17 cellular contexts compared by ENCODE assay signal in the genomic region with DNA sequence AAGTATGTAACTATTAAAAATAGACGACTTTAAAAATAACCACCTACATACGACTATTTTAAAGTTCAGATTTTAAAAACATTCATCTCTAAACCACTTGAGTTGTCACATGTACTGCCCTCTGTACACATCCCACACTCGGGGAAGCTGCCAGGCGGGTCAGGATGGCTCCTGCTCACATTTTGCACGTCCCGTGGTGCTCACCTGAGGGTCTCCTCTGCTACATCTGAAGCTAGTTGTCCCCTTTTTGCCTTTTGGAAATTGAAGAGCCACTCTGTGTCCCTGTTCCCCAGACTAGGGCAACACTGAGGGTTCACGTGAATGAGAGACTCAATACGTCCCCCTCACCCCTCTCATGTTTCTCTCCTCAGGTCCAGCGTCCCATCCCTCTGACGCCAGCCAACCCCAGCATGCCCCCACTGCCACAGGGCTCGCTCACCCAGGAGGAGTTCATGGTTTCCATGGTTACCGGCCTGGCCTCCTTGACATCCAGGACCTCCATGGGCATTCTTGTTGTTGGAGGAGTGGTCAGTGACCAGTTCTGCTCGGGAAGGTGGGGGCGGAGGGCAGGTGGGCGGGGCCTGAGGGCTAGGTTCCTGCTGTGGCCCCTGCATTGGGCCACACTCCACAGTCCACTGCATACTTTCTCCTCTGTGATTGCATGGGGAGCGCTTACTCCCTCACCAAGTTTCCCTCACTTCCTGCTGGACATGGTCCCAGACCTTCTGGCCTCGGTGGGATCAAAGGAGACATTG. TPM values are rescaled to one million over a fixed set of nuclear protein-coding genes. Genes with fewer than 3 reads are reported as not detected.
"Had no signal": no experiment of that assay in that cellular context is flagged by ENCODE, and none has a peak within 500 bp of the region (broad histone marks: within the 10 kb centered on the region; RNA-seq: fewer than 3 reads in every experiment).

No MANE protein-coding gene starts in this region.

- H3K4me1 Mint-ChIP-seq: brain had no signal

- ATAC-seq: activated T-cell treated with anti-CD3 and anti-CD28 coated beads, Interleukin-2, amount 50 U/mL, for 4 hours; naive thymus-derived CD4-positive, alpha-beta T cell had no signal

- H3K27ac ChIP-seq: prostate gland, sigmoid colon, tibial nerve had no signal

- DNase-seq: activated CD4-positive, alpha-beta T cell treated with anti-CD3 and anti-CD28 coated beads, Interleukin-2, amount 50 U/mL, for 4 hours; activated CD4-positive, CD25-positive, alpha-beta regulatory T cell treated with anti-CD3 and anti-CD28 coated beads, Interleukin-2, amount 50 U/mL, for 72 hours; activated gamma-delta T cell; activated T-cell treated with anti-CD3 and anti-CD28 coated beads, Interleukin-2, amount 50 U/mL, for 4 hours; amygdala; dermis blood vessel endothelial cell; naive thymus-derived CD4-positive, alpha-beta T cell; occipital lobe; sigmoid colon; stimulated activated CD4-positive, alpha-beta T cell treated with anti-CD3 and anti-CD28 coated beads, Interleukin-4, amount 100 ng/mL, for 4 hours; SW 1271 had no signal

- H3K27ac Mint-ChIP-seq: brain; T-helper 2 cell treated with Interferon-gamma antibody and Interleukin-4, amounts not matched to agents 5 μg/mL and 100 μg/mL, for 36 hours had no signal

- H3K4me1 ChIP-seq: prostate gland, sigmoid colon, tibial nerve had no signal

- H3K4me3 Mint-ChIP-seq: activated naive CD8-positive, alpha-beta T cell; activated T-cell treated with anti-CD3 and anti-CD28 coated beads, Interleukin-2, amount 50 U/mL, for 4 hours; brain; naive thymus-derived CD4-positive, alpha-beta T cell; T-helper 2 cell treated with Interferon-gamma antibody and Interleukin-4, amounts not matched to agents 5 μg/mL and 100 μg/mL, for 36 hours had no signal

- H3K9me3 ChIP-seq: prostate gland, sigmoid colon, tibial nerve had no signal

- H3K4me3 ChIP-seq: prostate gland, sigmoid colon, tibial nerve had no signal

- H3K9me3 Mint-ChIP-seq: activated T-cell treated with anti-CD3 and anti-CD28 coated beads, Interleukin-2, amount 50 U/mL, for 4 hours; naive thymus-derived CD4-positive, alpha-beta T cell; T-helper 2 cell treated with Interferon-gamma antibody and Interleukin-4, amounts not matched to agents 5 μg/mL and 100 μg/mL, for 36 hours had no signal

- H3K27me3 ChIP-seq: sigmoid colon, tibial nerve had no signal

- H3K27me3 Mint-ChIP-seq: activated naive CD8-positive, alpha-beta T cell; brain; naive thymus-derived CD4-positive, alpha-beta T cell had no signal

RNA-seq across cellular contexts. Expression of gene TNFRSF8, which starts 56.8 kb away (rescaled TPM):
- total RNA-seq: lung microvascular endothelial cell, occipital lobe had no signal
- polyA plus RNA-seq: naive thymus-derived CD4-positive, alpha-beta T cell had no signal
